In genomic region chr17:2710804-2711607, GRCh38 we compare ENCODE assay signal across 8 cellular contexts. TPM values are rescaled to one million over a fixed set of nuclear protein-coding genes. Genes with fewer than 3 reads are reported as not detected.
A peak's percentile ranks its signal among the peaks of the same experiment; 100 is the strongest.
DNase-seq lines count a peak whose midpoint lies in the region; ATAC-seq and TF ChIP-seq lines count a peak whose summit lies in the region.

No MANE protein-coding gene starts in this region.

- H3K9ac ChIP-seq in mesenchymal stem cell (ENCODE audit: low read length) = peak overlapping the region; percentile 87
- peak overlapping the region; percentile 66 to 89 (median 81) for H3K9ac ChIP-seq in subcutaneous abdominal adipose tissue (ENCODE audit: low read length in 5 of 5)

- H2BK12ac ChIP-seq in mesenchymal stem cell (ENCODE audit: low read length in 2 of 2) = no peak overlapping the region

- H3K4me2 ChIP-seq in mesenchymal stem cell (ENCODE audit: low read length, poor library complexity, severe bottlenecking) = peak overlapping the region; percentile 96

- H2BK15ac ChIP-seq in mesenchymal stem cell (ENCODE audit: low read depth, poor library complexity, severe bottlenecking) = no peak overlapping the region

- H3K9me3 ChIP-seq in SJSA1 (replicated peaks) (no peaks in the 10 kb centered on the region), mesenchymal stem cell (ENCODE audit: control insufficient read depth, low read length) (no peaks in the 10 kb centered on the region), subcutaneous abdominal adipose tissue (ENCODE audit: control insufficient read depth in 5 of 5, low read length in 5 of 5) (no peaks in the 10 kb centered on the region)

- DNase-seq in DMS79 (lab: John Stamatoyannopoulos, UW) (peak; percentile 5), DMS79 treated with DMSO at 0.1 percent for 48 hours (lab: John Stamatoyannopoulos, UW) (no peak), SJSA1 (ENCODE audit: low read depth in 1 of 2, low spot score in 2 of 2) (no peak), choroid plexus epithelial cell (ENCODE audit: low read depth) (peak; percentile 18), mesenchymal stem cell (peak; percentile 45), NCI-H2029 treated with DMSO at 0.1 percent for 48 hours (lab: John Stamatoyannopoulos, UW) (no peak)

- peak; percentile 24 for ATAC-seq in HG02885 (IDR thresholded peaks at IDR 0.05; ENCODE audit: poor library complexity, unreplicated experiment)

- H3K18ac ChIP-seq in mesenchymal stem cell (ENCODE audit: low read depth in 1 of 2, low read length in 2 of 2) = peak overlapping the region; percentile 5 to 50

- H2BK120ac ChIP-seq in mesenchymal stem cell (ENCODE audit: low read depth, low read length) = peak overlapping the region; percentile 55

- H4K91ac ChIP-seq in mesenchymal stem cell (ENCODE audit: low read length) = no peak overlapping the region

- H3K36me3 ChIP-seq in SJSA1 (0 out of 2 replicates have a peak, but pooled peaks cover 6% of the 10 kb centered on the region), mesenchymal stem cell (ENCODE audit: control insufficient read depth in 1 of 2, insufficient read depth in 2 of 2, low read depth in 1 of 2, low read length in 2 of 2) (peaks cover 0 to 3% of the 10 kb centered on the region in 2 experiments), subcutaneous abdominal adipose tissue (ENCODE audit: control insufficient read depth in 5 of 5, insufficient read depth in 5 of 5, low read length in 5 of 5) (no peaks in the 10 kb centered on the region)

- H3K14ac ChIP-seq in mesenchymal stem cell (ENCODE audit: low read length in 2 of 2) = peak overlapping the region in 1 of 2 experiments; percentile 92

- peak overlapping the region; percentile 67 for H2AFZ ChIP-seq in mesenchymal stem cell (ENCODE audit: low read depth, low read length)

- H3K4me3 ChIP-seq in SJSA1 (peak overlapping the region; percentile 69), choroid plexus epithelial cell (ENCODE audit: low read depth, low read length) (peak overlapping the region; percentile 79), mesenchymal stem cell (ENCODE audit: insufficient read depth in 1 of 2, low read depth in 1 of 2, low read length in 2 of 2) (peak overlapping the region; percentile 87 to 93), subcutaneous abdominal adipose tissue (ENCODE audit: low read depth in 1 of 5, low read length in 5 of 5) (peak overlapping the region; percentile 66 to 89 (median 76))

- no peak overlapping the region for H3K27ac ChIP-seq in SJSA1
- no peak overlapping the region for H3K27ac ChIP-seq in mesenchymal stem cell (ENCODE audit: low read length, poor library complexity, severe bottlenecking)
- peak overlapping the region; percentile 95 for H3K27ac ChIP-seq in subcutaneous abdominal adipose tissue (ENCODE audit: low read depth, low read length)

- H3K79me1 ChIP-seq in mesenchymal stem cell (replicated peaks; ENCODE audit: low read length, poor library complexity, severe bottlenecking) = peaks cover 13% of the 10 kb centered on the region

- H3K4me1 ChIP-seq in SJSA1 (replicated peaks) (peaks cover 22% of the 10 kb centered on the region), mesenchymal stem cell (ENCODE audit: control insufficient read depth, insufficient read depth, low read depth, low read length) (peaks cover 55% of the 10 kb centered on the region), subcutaneous abdominal adipose tissue (ENCODE audit: control insufficient read depth in 5 of 5, insufficient read depth in 5 of 5, low read length in 5 of 5) (peaks cover 14 to 61% (median 58%) of the 10 kb centered on the region in 5 donors)

- WGBS in mesenchymal stem cell = 4% methylated on average over 33 of the region's 82 CpGs

- peak overlapping the region in 1 of 2 experiments; percentile 10 for H3K23ac ChIP-seq in mesenchymal stem cell (ENCODE audit: low read length in 2 of 2)

- H3K27me3 ChIP-seq in SJSA1 (replicated peaks) (no peaks in the 10 kb centered on the region), mesenchymal stem cell (ENCODE audit: control insufficient read depth in 1 of 2, insufficient read depth in 1 of 2, low read length in 2 of 2) (no peaks in the 10 kb centered on the region), subcutaneous abdominal adipose tissue (ENCODE audit: control insufficient read depth in 5 of 5, insufficient read depth in 4 of 5, low read length in 5 of 5) (no peaks in the 10 kb centered on the region)

- no peak for TF ChIP-seq CTCF in choroid plexus epithelial cell (conservative IDR thresholded peaks at IDR 0.05; ENCODE audit: low read depth, low read length)

- H4K8ac ChIP-seq in mesenchymal stem cell (ENCODE audit: low read length) = peak overlapping the region; percentile 7

- no peak overlapping the region for H2BK5ac ChIP-seq in mesenchymal stem cell (ENCODE audit: low read depth, low read length, poor library complexity, severe bottlenecking)

- H2AK5ac ChIP-seq in mesenchymal stem cell (ENCODE audit: low read length, severe bottlenecking) = no peak overlapping the region

- H3K4ac ChIP-seq in mesenchymal stem cell (ENCODE audit: low read depth in 1 of 2, low read length in 2 of 2) = peak overlapping the region; percentile 30 to 71

RNA-seq across cellular contexts. Expression of gene CLUH, which starts 0.6 kb away (rescaled TPM):
- 18.9 and 27.3 TPM in 2 replicates for total RNA-seq in SJSA1 (2014; rRNA removed; shearing (Covaris generic))
- polyA plus RNA-seq in mesenchymal stem cell (2013, experiment 1 of 2) = 20.4 TPM
- 19.2 TPM for polyA plus RNA-seq in mesenchymal stem cell (2013, experiment 2 of 2)

RNA-seq across cellular contexts. Expression of gene CCDC92B, which starts 38.4 kb away (rescaled TPM):
- not detected in 2 replicates for total RNA-seq in SJSA1 (2014; rRNA removed; shearing (Covaris generic))
- not detected for polyA plus RNA-seq in mesenchymal stem cell (2013, experiment 1 of 2)
- polyA plus RNA-seq in mesenchymal stem cell (2013, experiment 2 of 2) = not detected

Comparison
In these comparisons a context has a peak if more than half of its experiments do, and no peak if none do; other contexts are left out.
1. DNase-seq: peak in DMS79 (single experiment), choroid plexus epithelial cell (single experiment) and mesenchymal stem cell (single experiment); none in DMS79 treated with DMSO at 0.1 percent for 48 hours (single experiment), SJSA1 (0 of 2) and NCI-H2029 treated with DMSO at 0.1 percent for 48 hours (single experiment).
2. Peak in every context shown above with its lines, with median percentiles within 50 percentile points of each other: H3K4me3 ChIP-seq.